In genomic region chr4:52853351-52853750, GRCh38 we compare ENCODE assay signal across 15 cellular contexts. TPM values are rescaled to one million over a fixed set of nuclear protein-coding genes. Genes with fewer than 3 reads are reported as not detected.
DNase-seq lines count a peak whose midpoint lies in the region; ATAC-seq and TF ChIP-seq lines count a peak whose summit lies in the region.
"Had no signal": no experiment of that assay in that cellular context is flagged by ENCODE, and none has a peak within 500 bp of the region (broad histone marks: within the 10 kb centered on the region; RNA-seq: fewer than 3 reads in every experiment).

No MANE protein-coding gene starts in this region.

- H3K4me1 ChIP-seq in BLaER1 treated with 17β-estradiol and CSF1 and Interleukin-3, amounts not matched to agents 10 nM and 100 nM, result peaks cover 38 to 49% (median 41%) of the 10 kb centered on the region in 10 experiments
- H3K4me1 ChIP-seq in osteoblast (ENCODE audit: insufficient read depth, low read length) (peaks cover 5% of the 10 kb centered on the region), suprapubic skin (peaks cover 29% of the 10 kb centered on the region)

- peaks cover 0 to 6% of the 10 kb centered on the region in 2 donors for H3K4me1 Mint-ChIP-seq in stimulated activated naive B cell treated with anti-CD40 and anti-IgM and Interleukin-4, amounts not matched to agents 10 μg/mL and 1 μg/mL and 100 μg/mL, for 72 hours
- H3K4me1 Mint-ChIP-seq: CD4-positive, alpha-beta memory T cell had no signal

- no peak overlapping the region for H3K4me3 Mint-ChIP-seq in stimulated activated naive B cell treated with anti-CD40 and anti-IgM and Interleukin-4, amounts not matched to agents 10 μg/mL and 1 μg/mL and 100 μg/mL, for 72 hours
- H3K4me3 Mint-ChIP-seq: CD4-positive, alpha-beta memory T cell had no signal

- no peak overlapping the region for H3K27ac Mint-ChIP-seq in stimulated activated naive B cell treated with anti-CD40 and anti-IgM and Interleukin-4, amounts not matched to agents 10 μg/mL and 1 μg/mL and 100 μg/mL, for 72 hours
- H3K27ac Mint-ChIP-seq: CD4-positive, alpha-beta memory T cell had no signal

- no peak for TF ChIP-seq POLR2A in suprapubic skin (IDR thresholded peaks at IDR 0.05)

- H3K27me3 Mint-ChIP-seq in stimulated activated naive B cell treated with anti-CD40 and anti-IgM and Interleukin-4, amounts not matched to agents 10 μg/mL and 1 μg/mL and 100 μg/mL, for 72 hours, result peaks cover 11 to 18% of the 10 kb centered on the region in 2 donors

- peaks cover 3% of the 10 kb centered on the region in 2 donors for H3K36me3 Mint-ChIP-seq in stimulated activated naive B cell treated with anti-CD40 and anti-IgM and Interleukin-4, amounts not matched to agents 10 μg/mL and 1 μg/mL and 100 μg/mL, for 72 hours

- ATAC-seq in GM21825 (IDR thresholded peaks at IDR 0.05; ENCODE audit: unreplicated experiment), result no peak
- ATAC-seq in stimulated activated naive B cell treated with anti-CD40 and anti-IgM and Interleukin-4, amounts not matched to agents 10 μg/mL and 1 μg/mL and 100 μg/mL, for 72 hours (replicated peaks), result no peak

- peak; percentile 10 for DNase-seq in OCI-M1 (lab: John Stamatoyannopoulos, UW)
- DNase-seq in fibroblast of peridontal ligament (ENCODE audit: extremely low read depth), result peak; percentile 73
- peak; percentile 83 for DNase-seq in osteoblast (ENCODE audit: insufficient read length, low spot score, missing footprints)
- no peak for DNase-seq in suprapubic skin (ENCODE audit: low spot score in 2 of 2)
- no peak for DNase-seq in stimulated activated naive B cell treated with anti-CD40 and anti-IgM and Interleukin-4, amounts not matched to agents 10 μg/mL and 1 μg/mL and 100 μg/mL, for 72 hours
- DNase-seq in NCI-H69 (lab: John Stamatoyannopoulos, UW), result no peak
- DNase-seq: activated T-cell treated with anti-CD3 and anti-CD28 coated beads, Interleukin-2, amount 50 U/mL, for 48 hours; brain microvascular endothelial cell; CD4-positive, alpha-beta memory T cell; esophagus squamous epithelium; GF-D8; NCI-H1092 had no signal

- peaks cover 10 to 16% of the 10 kb centered on the region in 2 donors for H3K9me3 Mint-ChIP-seq in stimulated activated naive B cell treated with anti-CD40 and anti-IgM and Interleukin-4, amounts not matched to agents 10 μg/mL and 1 μg/mL and 100 μg/mL, for 72 hours

- H4K20me1 ChIP-seq in BLaER1 treated with 17β-estradiol and CSF1 and Interleukin-3, amounts not matched to agents 10 nM and 100 nM, result no peaks in the 10 kb centered on the region
- H4K20me1 ChIP-seq in osteoblast (ENCODE audit: insufficient read depth, low read length), result no peaks in the 10 kb centered on the region

- H3K9ac ChIP-seq in BLaER1 treated with 17β-estradiol and CSF1 and Interleukin-3, amounts not matched to agents 10 nM and 100 nM, result peak overlapping the region in 3 of 11 experiments; percentile 2 to 17 (median 7); a peak in 3 of 22 replicates

- H3K79me2 ChIP-seq in osteoblast (ENCODE audit: insufficient read depth, low read length), result no peaks in the 10 kb centered on the region

- H3K4me2 ChIP-seq in BLaER1 treated with 17β-estradiol and CSF1 and Interleukin-3, amounts not matched to agents 10 nM and 100 nM, result peak overlapping the region; percentile 63 to 79 (median 71)
- no peak overlapping the region for H3K4me2 ChIP-seq in osteoblast (ENCODE audit: insufficient read depth, low read length)

- TF ChIP-seq CTCF in osteoblast (IDR thresholded peaks at IDR 0.05; ENCODE audit: extremely low read depth, low read depth, low read length), result no peak
- TF ChIP-seq CTCF in suprapubic skin (IDR thresholded peaks at IDR 0.05), result no peak

- no peak for TF ChIP-seq EP300 in suprapubic skin (IDR thresholded peaks at IDR 0.05)

- no peaks in the 10 kb centered on the region for H3K27me3 ChIP-seq in BLaER1 treated with 17β-estradiol and CSF1 and Interleukin-3, amounts not matched to agents 10 nM and 100 nM
- no peaks in the 10 kb centered on the region for H3K27me3 ChIP-seq in osteoblast (ENCODE audit: insufficient read depth, low read length)
- no peaks in the 10 kb centered on the region for H3K27me3 ChIP-seq in suprapubic skin
- H3K27me3 ChIP-seq: brain microvascular endothelial cell, esophagus squamous epithelium, SJSA1 had no signal

- H2AFZ ChIP-seq in osteoblast (ENCODE audit: low read length), result no peak overlapping the region

- no peak overlapping the region for H3K4me3 ChIP-seq in BLaER1 treated with 17β-estradiol and CSF1 and Interleukin-3, amounts not matched to agents 10 nM and 100 nM
- no peak overlapping the region for H3K4me3 ChIP-seq in osteoblast (ENCODE audit: insufficient read depth, low read length)
- H3K4me3 ChIP-seq in suprapubic skin, result no peak overlapping the region
- H3K4me3 ChIP-seq: esophagus squamous epithelium, SJSA1 had no signal

- peak overlapping the region in 8 of 11 experiments; percentile 30 to 62 (median 54); a peak in 13 of 22 replicates for H3K27ac ChIP-seq in BLaER1 treated with 17β-estradiol and CSF1 and Interleukin-3, amounts not matched to agents 10 nM and 100 nM
- H3K27ac ChIP-seq in osteoblast (ENCODE audit: low read depth, low read length), result no peak overlapping the region
- no peak overlapping the region for H3K27ac ChIP-seq in suprapubic skin
- H3K27ac ChIP-seq: brain microvascular endothelial cell, SJSA1 had no signal

- H3K36me3 ChIP-seq in BLaER1 treated with 17β-estradiol and CSF1 and Interleukin-3, amounts not matched to agents 10 nM and 100 nM, result peaks cover 0 to 5% (median 0%) of the 10 kb centered on the region in 11 experiments; a peak in 1 of 22 replicates
- H3K36me3 ChIP-seq in osteoblast (ENCODE audit: insufficient read depth, low read length) (no peaks in the 10 kb centered on the region), suprapubic skin (no peaks in the 10 kb centered on the region)
- H3K36me3 ChIP-seq: brain microvascular endothelial cell, esophagus squamous epithelium, SJSA1 had no signal

- H3K9me3 ChIP-seq in BLaER1 treated with 17β-estradiol and CSF1 and Interleukin-3, amounts not matched to agents 10 nM and 100 nM (replicated peaks in 1 of 11), result peaks cover 15 to 25% (median 19%) of the 10 kb centered on the region in 11 experiments
- H3K9me3 ChIP-seq in osteoblast (ENCODE audit: low read depth, low read length), result peaks cover 5% of the 10 kb centered on the region
- peaks cover 4% of the 10 kb centered on the region for H3K9me3 ChIP-seq in suprapubic skin
- H3K9me3 ChIP-seq: SJSA1 had no signal

RNA-seq across cellular contexts. Expression of gene RASL11B, which starts 8.8 kb away (rescaled TPM):
- total RNA-seq in osteoblast (under 0.01 TPM in 1 of 2 replicates, not detected in the other), suprapubic skin (1 to 10 TPM; 1.3 to 2.5 (median 1.7) TPM)
- total RNA-seq: CD4-positive, alpha-beta memory T cell had no signal

Comparison
In these comparisons a context has a peak if more than half of its experiments do, and no peak if none do; other contexts are left out.
1. H3K27ac ChIP-seq: peak in BLaER1 treated with 17β-estradiol and CSF1 and Interleukin-3, amounts not matched to agents 10 nM and 100 nM (8 of 11); none in osteoblast (single experiment) and suprapubic skin (single experiment).
2. DNase-seq: peak in OCI-M1 (single experiment), fibroblast of peridontal ligament (single experiment) and osteoblast (single experiment); none in suprapubic skin (0 of 2), stimulated activated naive B cell treated with anti-CD40 and anti-IgM and Interleukin-4, amounts not matched to agents 10 μg/mL and 1 μg/mL and 100 μg/mL, for 72 hours (single experiment) and NCI-H69 (single experiment).